ENCODE assay signal across 9 cellular contexts in the genomic region with DNA sequence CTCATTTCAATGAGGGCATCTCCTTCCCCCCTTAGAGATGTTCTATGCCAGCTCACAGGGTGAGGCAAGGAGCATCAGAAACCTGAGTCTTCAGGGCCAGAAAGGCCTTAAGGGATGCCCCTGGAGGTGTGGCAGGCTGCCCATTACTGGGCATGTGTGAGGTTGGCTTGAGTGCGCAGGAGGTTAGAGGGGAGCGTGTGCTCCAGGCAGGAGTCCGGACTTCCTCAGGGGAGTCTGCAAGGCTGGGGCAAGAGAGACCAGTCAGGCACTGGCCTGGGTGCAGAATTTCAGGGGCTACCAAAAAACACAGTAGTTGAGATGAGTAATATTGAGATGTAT. TPM values are rescaled to one million over a fixed set of nuclear protein-coding genes. Genes with fewer than 3 reads are reported as not detected.
DNase-seq lines count a peak whose midpoint lies in the region; ATAC-seq and TF ChIP-seq lines count a peak whose summit lies in the region.
"Had no signal": no experiment of that assay in that cellular context is flagged by ENCODE, and none has a peak within 500 bp of the region (broad histone marks: within the 10 kb centered on the region; RNA-seq: fewer than 3 reads in every experiment).

No MANE protein-coding gene starts in this region.

- H3K27me3 Mint-ChIP-seq in T-helper 2 cell treated with Interferon-gamma antibody and Interleukin-4, amounts not matched to agents 5 μg/mL and 100 μg/mL, for 36 hours (ENCODE audit: low read depth) = peaks cover 13% of the 10 kb centered on the region
- H3K27me3 Mint-ChIP-seq in activated T-helper 17 cell treated with anti-CD3 and anti-CD28 coated beads, Interleukin-2, amount 50 U/mL, for 72 hours = no peaks in the 10 kb centered on the region

- H3K9ac ChIP-seq in iPS-20b (ENCODE audit: low read depth, low read length) = peak overlapping the region; percentile 32; the same call in 1 of the 2 replicates

- TF ChIP-seq EP300 in suprapubic skin (IDR thresholded peaks at IDR 0.05) = no peak

- H3K4me1 Mint-ChIP-seq in T-helper 2 cell treated with Interferon-gamma antibody and Interleukin-4, amounts not matched to agents 5 μg/mL and 100 μg/mL, for 36 hours (ENCODE audit: low read depth) = peaks cover 25% of the 10 kb centered on the region
- H3K4me1 Mint-ChIP-seq in activated T-helper 17 cell treated with anti-CD3 and anti-CD28 coated beads, Interleukin-2, amount 50 U/mL, for 72 hours = peaks cover 32% of the 10 kb centered on the region

- no peak for TF ChIP-seq CTCF in suprapubic skin (IDR thresholded peaks at IDR 0.05)

- H3K9me3 Mint-ChIP-seq in T-helper 2 cell treated with Interferon-gamma antibody and Interleukin-4, amounts not matched to agents 5 μg/mL and 100 μg/mL, for 36 hours = no peaks in the 10 kb centered on the region
- no peaks in the 10 kb centered on the region for H3K9me3 Mint-ChIP-seq in activated T-helper 17 cell treated with anti-CD3 and anti-CD28 coated beads, Interleukin-2, amount 50 U/mL, for 72 hours

- no peak for DNase-seq in T-helper 2 cell treated with Interferon-gamma antibody and Interleukin-4, amounts not matched to agents 5 μg/mL and 100 μg/mL, for 36 hours (ENCODE audit: low spot score)
- DNase-seq in T-helper 2 cell (no peak), suprapubic skin (ENCODE audit: low spot score in 2 of 2) (no peak)
- DNase-seq: DND-41 had no signal

- peak overlapping the region; percentile 75 for H3K4me3 ChIP-seq in iPS-20b (ENCODE audit: low read length)
- peak overlapping the region; percentile 61 for H3K4me3 ChIP-seq in suprapubic skin

- WGBS in suprapubic skin = 62% methylated on average over 3 of the region's 3 CpGs

- H3K4me3 Mint-ChIP-seq in T-helper 2 cell treated with Interferon-gamma antibody and Interleukin-4, amounts not matched to agents 5 μg/mL and 100 μg/mL, for 36 hours = peak overlapping the region; percentile 80
- H3K4me3 Mint-ChIP-seq in activated T-helper 17 cell treated with anti-CD3 and anti-CD28 coated beads, Interleukin-2, amount 50 U/mL, for 72 hours = peak overlapping the region; percentile 64

- H3K27me3 ChIP-seq in iPS-20b (ENCODE audit: insufficient read depth, low read length) (peaks cover 30% of the 10 kb centered on the region; the same call in 1 of the 2 replicates), suprapubic skin (peaks cover 6% of the 10 kb centered on the region)

- H3K4me1 ChIP-seq in iPS-20b (ENCODE audit: insufficient read depth, low read length) (peaks cover 25% of the 10 kb centered on the region), suprapubic skin (peaks cover 85% of the 10 kb centered on the region)

- H3K27ac ChIP-seq in iPS-20b (ENCODE audit: low read length) = no peak overlapping the region
- H3K27ac ChIP-seq in suprapubic skin = peak overlapping the region; percentile 76

- ATAC-seq in activated T-helper 17 cell treated with anti-CD3 and anti-CD28 coated beads, Interleukin-2, amount 50 U/mL, for 72 hours (replicated peaks) = no peak
- ATAC-seq in GM19023 (IDR thresholded peaks at IDR 0.05; ENCODE audit: unreplicated experiment) = no peak
- ATAC-seq in GM19452 (IDR thresholded peaks at IDR 0.05; ENCODE audit: unreplicated experiment) = no peak
- no peak for ATAC-seq in GM21576 (IDR thresholded peaks at IDR 0.05; ENCODE audit: unreplicated experiment)

- no peak overlapping the region for H3K27ac Mint-ChIP-seq in T-helper 2 cell treated with Interferon-gamma antibody and Interleukin-4, amounts not matched to agents 5 μg/mL and 100 μg/mL, for 36 hours
- H3K27ac Mint-ChIP-seq in activated T-helper 17 cell treated with anti-CD3 and anti-CD28 coated beads, Interleukin-2, amount 50 U/mL, for 72 hours = peak overlapping the region; percentile 2

- TF ChIP-seq POLR2A in suprapubic skin (IDR thresholded peaks at IDR 0.05) = no peak

- H3K9me3 ChIP-seq in iPS-20b (ENCODE audit: insufficient read depth, low read depth, low read length) (no peaks in the 10 kb centered on the region), suprapubic skin (no peaks in the 10 kb centered on the region)

- H3K36me3 Mint-ChIP-seq in T-helper 2 cell treated with Interferon-gamma antibody and Interleukin-4, amounts not matched to agents 5 μg/mL and 100 μg/mL, for 36 hours (ENCODE audit: low read depth) = peaks cover 1% of the 10 kb centered on the region
- no peaks in the 10 kb centered on the region for H3K36me3 Mint-ChIP-seq in activated T-helper 17 cell treated with anti-CD3 and anti-CD28 coated beads, Interleukin-2, amount 50 U/mL, for 72 hours (ENCODE audit: low read depth)

- H3K36me3 ChIP-seq in iPS-20b (ENCODE audit: insufficient read depth, low read depth, low read length) (no peaks in the 10 kb centered on the region), suprapubic skin (no peaks in the 10 kb centered on the region)

RNA-seq across cellular contexts. Expression of a gene that starts 1.9 kb away (rescaled TPM):
- total RNA-seq in activated T-helper 17 cell treated with anti-CD3 and anti-CD28 coated beads, Interleukin-2, amount 50 U/mL, for 72 hours = 1 to 10 TPM; 3.4 TPM
- 10 to 100 TPM in 1 of 4 donors, 1 to 10 TPM in 3; 4.3 to 12.1 (median 7.3) TPM for total RNA-seq in suprapubic skin

RNA-seq across cellular contexts. Expression of a gene that starts 54.8 kb away (rescaled TPM):
- not detected for total RNA-seq in activated T-helper 17 cell treated with anti-CD3 and anti-CD28 coated beads, Interleukin-2, amount 50 U/mL, for 72 hours
- not detected for total RNA-seq in suprapubic skin
